In genomic region chr17:49973271-49973615, GRCh38 we compare ENCODE assay signal across 1 cellular context.
TF ChIP-seq lines count a peak whose summit lies in the region.

No MANE protein-coding gene starts in this region.

TF ChIP-seq in WTC11, 78 proteins besides CTCF, POLR2A, EP300 and RAD21 (continued from another document):
- no peak for TF ChIP-seq ERG (CRISPR knock-in tag; IDR thresholded peaks at IDR 0.05)
- no peak for TF ChIP-seq NFE2L1 (CRISPR knock-in tag; IDR thresholded peaks at IDR 0.05)
- no peak for TF ChIP-seq SOX15 (CRISPR knock-in tag; IDR thresholded peaks at IDR 0.05)
- TF ChIP-seq ZNF219 (CRISPR knock-in tag; IDR thresholded peaks at IDR 0.05; ENCODE audit: borderline replicate concordance), result no peak
- no peak for TF ChIP-seq TEAD4 (CRISPR knock-in tag; IDR thresholded peaks at IDR 0.05)
- no peak for TF ChIP-seq ZNF532 (CRISPR knock-in tag; IDR thresholded peaks at IDR 0.05; ENCODE audit: borderline replicate concordance)
- no peak for TF ChIP-seq USF1 (CRISPR knock-in tag; IDR thresholded peaks at IDR 0.05)
